15 cellular contexts compared by ENCODE assay signal in genomic region chr12:120258323-120258896, GRCh38. TPM values are rescaled to one million over a fixed set of nuclear protein-coding genes. Genes with fewer than 3 reads are reported as not detected.
DNase-seq lines count a peak whose midpoint lies in the region; ATAC-seq and TF ChIP-seq lines count a peak whose summit lies in the region.
"Had no signal": no experiment of that assay in that cellular context is flagged by ENCODE, and none has a peak within 500 bp of the region (broad histone marks: within the 10 kb centered on the region; RNA-seq: fewer than 3 reads in every experiment).

No MANE protein-coding gene starts in this region.

- peaks cover 89% of the 10 kb centered on the region for H3K4me1 ChIP-seq in CD8-positive, alpha-beta T cell (ENCODE audit: insufficient read depth, low read length)
- H3K4me1 ChIP-seq in RWPE2 (ENCODE audit: insufficient read depth, poor library complexity, severe bottlenecking) = peaks cover 87% of the 10 kb centered on the region
- H3K4me1 ChIP-seq in HAP-1 = no peaks in the 10 kb centered on the region; the same call in 1 of the 2 replicates

- peaks cover 88% of the 10 kb centered on the region for H3K4me1 Mint-ChIP-seq in CD8-positive, alpha-beta T cell (ENCODE audit: low read depth)
- H3K4me1 Mint-ChIP-seq in progenitor cell of endocrine pancreas (ENCODE audit: low read depth) = peaks cover 13% of the 10 kb centered on the region

- no peaks in the 10 kb centered on the region for H3K27me3 ChIP-seq in CD8-positive, alpha-beta T cell (ENCODE audit: insufficient read depth, low read length)
- H3K27me3 ChIP-seq in RWPE2 (ENCODE audit: insufficient read depth, poor library complexity, severe bottlenecking) (no peaks in the 10 kb centered on the region), HAP-1 (ENCODE audit: low read depth) (no peaks in the 10 kb centered on the region)
- H3K27me3 ChIP-seq: MG63 had no signal

- H3K9me3 ChIP-seq in CD8-positive, alpha-beta T cell (ENCODE audit: low read length) = no peaks in the 10 kb centered on the region
- H3K9me3 ChIP-seq in RWPE2 (ENCODE audit: severe bottlenecking) = no peaks in the 10 kb centered on the region
- no peaks in the 10 kb centered on the region for H3K9me3 ChIP-seq in HAP-1
- H3K9me3 ChIP-seq: MG63 had no signal

- CTCF ChIA-PET in CD8-positive, alpha-beta T cell (lab: Charles Lee) = interaction anchor here (12.4 to 13.6 kb wide), 3 partner anchors 21 to 30 kb away, joined by 106 to 458 read pairs (median 193); no protein-coding TSS in a partner anchor

- no peak overlapping the region for H3K27ac ChIP-seq in CD8-positive, alpha-beta T cell (ENCODE audit: low read depth, low read length)
- H3K27ac ChIP-seq in RWPE2 (ENCODE audit: poor library complexity, severe bottlenecking) = peak overlapping the region; percentile 100
- H3K27ac ChIP-seq: SK-N-MC had no signal

- TF ChIP-seq CTCF in CD8-positive, alpha-beta T cell (IDR thresholded peaks at IDR 0.05) = no peak
- no peak for TF ChIP-seq CTCF in RWPE2 (IDR thresholded peaks at IDR 0.05; ENCODE audit: poor library complexity, severe bottlenecking)
- no peak for TF ChIP-seq CTCF in progenitor cell of endocrine pancreas (IDR thresholded peaks at IDR 0.05; ENCODE audit: unreplicated experiment)

- H3K4me3 Mint-ChIP-seq in CD8-positive, alpha-beta T cell = peak overlapping the region; percentile 15
- H3K4me3 Mint-ChIP-seq in progenitor cell of endocrine pancreas (ENCODE audit: low read depth) = no peak overlapping the region

- intact Hi-C loops in CD8-positive, alpha-beta T cell (cut with DNase I, micrococcal nuclease) = loop anchor here in 1 of 2 experiments (10.0 kb wide), 1 partner anchor 144 kb away; the partner anchor contains the start of gene RAB35

- POLR2A ChIA-PET in CD8-positive, alpha-beta T cell (lab: Charles Lee) = interaction anchor here (1.9 kb wide), 1 partner anchor 9 kb away, joined by 4 read pairs; no protein-coding TSS in a partner anchor

- in situ Hi-C loops in HAP-1 (cut with MboI; ENCODE audit: low sequenced_read_pairs) = no loop called here

- no peak for DNase-seq in CD8-positive, alpha-beta T cell
- DNase-seq in RWPE2 (ENCODE audit: low spot score) (no peak), epidermal melanocyte (ENCODE audit: insufficient read length, low spot score) (peak; percentile 39), progenitor cell of endocrine pancreas (ENCODE audit: low spot score, unreplicated experiment) (no peak), HAP-1 (ENCODE audit: low spot score in 2 of 2) (no peak), HUDEP-2 (lab: John Stamatoyannopoulos, UW; ENCODE audit: unreplicated experiment in 76 of 76) (no peak), KG1 (lab: John Stamatoyannopoulos, UW) (no peak)
- no peak for DNase-seq in stimulated activated naive CD4-positive, alpha-beta T cell treated with Interleukin-2 at 50 U/mL for 16 hours (lab: John Stamatoyannopoulos, UW)
- DNase-seq: activated CD4-positive, alpha-beta T cell treated with anti-CD3 and anti-CD28 coated beads, Interleukin-2, amount 50 U/mL, for 4 hours; aorta; erythroblast; MG63; NCI-H526; stimulated activated CD4-positive, alpha-beta T cell treated with anti-CD3 and anti-CD28 coated beads, Interleukin-4, amount 100 ng/mL, for 1 hour had no signal

- H3K4me3 ChIP-seq in CD8-positive, alpha-beta T cell (ENCODE audit: low read depth, low read length) = no peak overlapping the region
- no peak overlapping the region for H3K4me3 ChIP-seq in RWPE2 (ENCODE audit: severe bottlenecking)
- no peak overlapping the region for H3K4me3 ChIP-seq in HAP-1
- H3K4me3 ChIP-seq: MG63, SK-N-MC had no signal

- H3K27ac Mint-ChIP-seq in CD8-positive, alpha-beta T cell = peak overlapping the region; percentile 83
- peak overlapping the region; percentile 26 for H3K27ac Mint-ChIP-seq in progenitor cell of endocrine pancreas

- H3K36me3 Mint-ChIP-seq in CD8-positive, alpha-beta T cell = peaks cover 44% of the 10 kb centered on the region
- peaks cover 2% of the 10 kb centered on the region for H3K36me3 Mint-ChIP-seq in progenitor cell of endocrine pancreas (ENCODE audit: insufficient read depth)

- H3K36me3 ChIP-seq in CD8-positive, alpha-beta T cell (ENCODE audit: insufficient read depth, low read length) = no peaks in the 10 kb centered on the region
- H3K36me3 ChIP-seq in RWPE2 (ENCODE audit: low read depth) = peaks cover 80% of the 10 kb centered on the region
- H3K36me3 ChIP-seq in HAP-1 (replicated peaks) = no peaks in the 10 kb centered on the region

- no peaks in the 10 kb centered on the region for H3K9me3 Mint-ChIP-seq in CD8-positive, alpha-beta T cell
- no peaks in the 10 kb centered on the region for H3K9me3 Mint-ChIP-seq in progenitor cell of endocrine pancreas (ENCODE audit: low read depth)

- H3K27me3 Mint-ChIP-seq in CD8-positive, alpha-beta T cell (ENCODE audit: low read depth) = no peaks in the 10 kb centered on the region
- H3K27me3 Mint-ChIP-seq in progenitor cell of endocrine pancreas = no peaks in the 10 kb centered on the region

- no peak for ATAC-seq in CD8-positive, alpha-beta T cell
- no peak for ATAC-seq in RWPE2 (ENCODE audit: low read depth)

RNA-seq across cellular contexts. Expression of gene PXN, which starts 7.1 kb away (rescaled TPM):
- 100 to 1,000 TPM; 170 to 171 TPM for total RNA-seq in CD8-positive, alpha-beta T cell
- total RNA-seq in progenitor cell of endocrine pancreas = 71.4 and 71.8 TPM in 2 replicates

RNA-seq across cellular contexts. Expression of gene RNU4-2, which starts 33.3 kb away (rescaled TPM):
- 1,000 to 10,000 TPM; 6,214 to 6,704 TPM for total RNA-seq in CD8-positive, alpha-beta T cell
- 8,238 and 8,322 TPM in 2 replicates for total RNA-seq in progenitor cell of endocrine pancreas

RNA-seq across cellular contexts. Expression of gene RNU4-1, which starts 34.6 kb away (rescaled TPM):
- total RNA-seq in CD8-positive, alpha-beta T cell = 1,000 to 10,000 TPM; 1,572 to 1,612 TPM
- 6,474 and 7,038 TPM in 2 replicates for total RNA-seq in progenitor cell of endocrine pancreas

RNA-seq across cellular contexts. Expression of gene SIRT4, which starts 43.7 kb away (rescaled TPM):
- total RNA-seq in CD8-positive, alpha-beta T cell = not detected
- 4.5 and 4.9 TPM in 2 replicates for total RNA-seq in progenitor cell of endocrine pancreas

RNA-seq across cellular contexts. Expression of gene RPLP0, which starts 57.5 kb away (rescaled TPM):
- total RNA-seq in CD8-positive, alpha-beta T cell = 1,000 to 10,000 TPM; 2,094 to 2,102 TPM
- total RNA-seq in progenitor cell of endocrine pancreas = 2,127 and 2,195 TPM in 2 replicates
